In the genomic region with DNA sequence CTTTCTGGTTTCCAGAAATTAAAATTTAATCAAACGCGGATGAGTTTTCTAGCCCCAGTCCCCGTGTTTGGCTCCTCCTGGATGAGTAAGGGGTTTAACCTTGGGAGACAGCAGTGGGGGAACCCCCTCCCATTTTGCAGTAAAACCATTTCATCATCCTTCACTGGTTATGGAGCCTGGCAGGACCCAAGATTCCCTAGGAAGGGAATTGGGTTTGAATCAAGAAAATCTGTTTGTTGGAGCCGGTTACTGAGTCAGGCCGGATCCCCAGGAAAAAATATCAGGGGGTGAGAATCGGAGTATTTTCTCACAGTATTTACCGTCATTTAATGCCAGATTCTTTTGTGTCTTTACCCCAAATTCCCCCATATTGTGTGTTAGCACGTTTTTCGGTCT, we compare ENCODE assay signal across 1 cellular context.
TF ChIP-seq lines count a peak whose summit lies in the region.

No MANE protein-coding gene starts in this region.

TF ChIP-seq in IMR-90, 13 proteins besides CTCF, POLR2A, EP300 and RAD21 (continued from another document):
- TF ChIP-seq, protein P1, sequence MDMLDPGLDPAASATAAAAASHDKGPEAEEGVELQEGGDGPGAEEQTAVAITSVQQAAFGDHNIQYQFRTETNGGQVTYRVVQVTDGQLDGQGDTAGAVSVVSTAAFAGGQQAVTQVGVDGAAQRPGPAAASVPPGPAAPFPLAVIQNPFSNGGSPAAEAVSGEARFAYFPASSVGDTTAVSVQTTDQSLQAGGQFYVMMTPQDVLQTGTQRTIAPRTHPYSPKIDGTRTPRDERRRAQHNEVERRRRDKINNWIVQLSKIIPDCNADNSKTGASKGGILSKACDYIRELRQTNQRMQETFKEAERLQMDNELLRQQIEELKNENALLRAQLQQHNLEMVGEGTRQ (IDR thresholded peaks at IDR 0.05; ENCODE audit: low read depth, low read length), result no peak
- no peak for TF ChIP-seq MAFK (IDR thresholded peaks at IDR 0.05; ENCODE audit: low read depth, low read length)
- TF ChIP-seq RCOR1 (IDR thresholded peaks at IDR 0.05; ENCODE audit: insufficient replicate concordance, low read length), result no peak
- TF ChIP-seq SMC3 (IDR thresholded peaks at IDR 0.05; ENCODE audit: low read depth, low read length), result no peak
- no peak for TF ChIP-seq RFX5 (IDR thresholded peaks at IDR 0.05; ENCODE audit: low read depth, low read length)
